10 cellular contexts compared by ENCODE assay signal in the genomic region with DNA sequence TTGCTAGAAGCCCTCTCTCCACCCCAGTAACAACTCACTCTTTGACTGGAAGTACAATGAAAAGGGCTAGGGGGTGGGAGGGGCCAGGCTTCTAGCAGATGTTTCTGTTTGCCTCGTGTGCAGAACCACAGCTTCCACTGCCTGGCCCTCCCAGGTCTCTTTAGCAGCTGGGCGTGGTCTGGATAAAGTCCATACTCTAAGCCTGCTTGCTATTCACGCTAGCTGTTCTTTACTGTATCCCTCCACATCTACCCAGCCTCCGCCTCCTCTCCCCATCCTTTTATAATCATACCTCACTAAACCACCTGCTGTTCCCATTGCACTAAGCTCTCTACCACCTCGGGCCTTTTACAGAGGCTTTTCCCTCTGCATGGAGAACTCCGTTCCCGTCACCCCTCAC.
DNase-seq lines count a peak whose midpoint lies in the region; FAIRE-seq and TF ChIP-seq lines count a peak whose summit lies in the region.
"Had no signal": no experiment of that assay in that cellular context is flagged by ENCODE, and none has a peak within 500 bp of the region (broad histone marks: within the 10 kb centered on the region; RNA-seq: fewer than 3 reads in every experiment).

No MANE protein-coding gene starts in this region.

- DNase-seq in DMS153 treated with DMSO at 0.1 percent for 48 hours (lab: John Stamatoyannopoulos, UW; ENCODE audit: unreplicated experiment): peak; percentile 76
- peak; percentile 72 for DNase-seq in HT1080 (ENCODE audit: low read depth)
- DNase-seq in NCI-H748 treated with DMSO at 0.1 percent for 48 hours (lab: John Stamatoyannopoulos, UW): peak; percentile 87
- DNase-seq in fibroblast of villous mesenchyme (ENCODE audit: low read depth): peak; percentile 25
- no peak for DNase-seq in effector CD4-positive, alpha-beta T cell
- no peak for DNase-seq in Calu3
- DNase-seq in ACHN: no peak
- no peak for DNase-seq in H54 (ENCODE audit: insufficient read length, low spot score)
- DNase-seq: kidney, NCI-H226 had no signal

- peaks cover 53% of the 10 kb centered on the region for H3K27me3 Mint-ChIP-seq in Calu3 (ENCODE audit: unreplicated experiment)

- no peak for FAIRE-seq in H54 (lab: Jason Lieb, UNC)
- FAIRE-seq: kidney had no signal

- TF ChIP-seq CTCF in fibroblast of villous mesenchyme (IDR thresholded peaks at IDR 0.05; ENCODE audit: insufficient read depth, low read depth, low read length): no peak
- no peak for TF ChIP-seq CTCF in Calu3 (IDR thresholded peaks at IDR 0.05; ENCODE audit: unreplicated experiment)

- CTCF ChIA-PET in Calu3 (lab: Charles Lee): no interaction called here

- no TSS peak for BruUV-seq in Calu3 (replicated peaks; lab: Mats Ljungman, UMichigan)

- H3K4me3 Mint-ChIP-seq in Calu3 (ENCODE audit: low read depth, unreplicated experiment): no peak overlapping the region

- peaks cover 9% of the 10 kb centered on the region for H3K4me1 Mint-ChIP-seq in Calu3 (ENCODE audit: low read depth, unreplicated experiment)

- H3K36me3 Mint-ChIP-seq in Calu3 (ENCODE audit: insufficient read depth, unreplicated experiment): no peaks in the 10 kb centered on the region

- H3K9me3 Mint-ChIP-seq in Calu3 (ENCODE audit: low read depth, unreplicated experiment): no peaks in the 10 kb centered on the region

- in situ Hi-C loops in ACHN (cut with HindIII; ENCODE audit: low pct_ligation_motif_present, low pct_unique_long_range_greater_than_20kb, low sequenced_read_pairs): no loop called here

- H3K27ac Mint-ChIP-seq in Calu3 (ENCODE audit: unreplicated experiment): no peak overlapping the region

- H3K4me3 ChIP-seq in fibroblast of villous mesenchyme (ENCODE audit: low read depth, low read length): no peak overlapping the region

- TF ChIP-seq POLR2A in H54 (IDR thresholded peaks at IDR 0.05; ENCODE audit: low read depth, low read length): no peak

- intact Hi-C loops in Calu3 (cut with micrococcal nuclease; ENCODE audit: unreplicated experiment): no loop called here

Comparison
In these comparisons a context has a peak if more than half of its experiments do, and no peak if none do; other contexts are left out.
1. DNase-seq: peak in DMS153 treated with DMSO at 0.1 percent for 48 hours (single experiment), HT1080 (single experiment), NCI-H748 treated with DMSO at 0.1 percent for 48 hours (single experiment) and fibroblast of villous mesenchyme (single experiment); none in effector CD4-positive, alpha-beta T cell (single experiment), Calu3 (single experiment), ACHN (single experiment) and H54 (single experiment).